1 cellular context compared by ENCODE assay signal in the genomic region with DNA sequence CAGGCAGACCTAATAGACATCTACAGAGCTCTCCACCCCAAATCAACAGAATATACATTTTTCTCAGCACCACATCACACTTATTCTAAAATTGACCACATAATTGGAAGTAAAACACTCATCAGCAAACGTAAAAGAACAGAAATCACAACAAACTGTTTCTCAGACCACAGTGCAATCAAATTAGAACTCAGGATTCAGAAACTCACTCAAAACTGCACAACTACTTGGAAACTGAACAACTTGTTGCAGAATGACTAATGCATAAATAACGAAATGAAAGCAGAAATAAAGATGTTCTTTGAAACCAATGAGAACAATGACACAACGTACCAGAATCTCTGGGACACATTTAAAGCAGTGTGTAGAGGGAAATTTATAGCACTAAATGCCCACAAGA.
TF ChIP-seq lines count a peak whose summit lies in the region.

No MANE protein-coding gene starts in this region.

TF ChIP-seq in HEK293, 187 proteins besides CTCF, POLR2A, EP300 and RAD21:
- TF ChIP-seq SCRT2 (tag by site-specific recombination; IDR thresholded peaks at IDR 0.05), result 0 out of 2 replicates have a peak, but pooled peaks have one; percentile 19
